In genomic region chr7:142939226-142939910, GRCh38 we compare ENCODE assay signal across 12 cellular contexts. TPM values are rescaled to one million over a fixed set of nuclear protein-coding genes. Genes with fewer than 3 reads are reported as not detected.
DNase-seq lines count a peak whose midpoint lies in the region; TF ChIP-seq lines count a peak whose summit lies in the region.
"Had no signal": no experiment of that assay in that cellular context is flagged by ENCODE, and none has a peak within 500 bp of the region (broad histone marks: within the 10 kb centered on the region; RNA-seq: fewer than 3 reads in every experiment).

Gene LLCFC1, plus strand, starts transcription at chr7:142939484. Its CDS starts 138 bp downstream, at chr7:142939622.

- TF ChIP-seq POLR2A in uterus (IDR thresholded peaks at IDR 0.05): no peak

- H3K79me2 ChIP-seq in OCI-LY3 (ENCODE audit: low read length): no peaks in the 10 kb centered on the region

- DNase-seq in AML-193 (lab: John Stamatoyannopoulos, UW): peak; percentile 1 to 21
- DNase-seq in GM13977 (ENCODE audit: low spot score): peak; percentile 51
- peak; percentile 93 for DNase-seq in iPS-NIHi7 (ENCODE audit: extremely low spot score)
- no peak for DNase-seq in UCSD-AML1 (lab: John Stamatoyannopoulos, UW; ENCODE audit: unreplicated experiment)
- DNase-seq in NCI-H146 treated with DMSO at 0.1 percent for 48 hours (lab: John Stamatoyannopoulos, UW; ENCODE audit: unreplicated experiment): no peak
- DNase-seq in uterus: no peak
- DNase-seq in NCI-H1694 (lab: John Stamatoyannopoulos, UW): no peak
- DNase-seq: hippocampal formation; NK-92 treated with Interleukin-12 subunit alpha and Interleukin-12 subunit beta, amount 100 ng/mL, for 24 hours had no signal

- H3K36me3 ChIP-seq in OCI-LY3 (replicated peaks; ENCODE audit: low read depth, low read length) (no peaks in the 10 kb centered on the region), uterus (no peaks in the 10 kb centered on the region)
- H3K36me3 ChIP-seq: cardiac muscle cell had no signal

- no peak within 1 kb of the TSS for H2AFZ ChIP-seq in OCI-LY3 (ENCODE audit: low read depth, low read length)

- H3K9me3 ChIP-seq in OCI-LY3 (ENCODE audit: insufficient read depth, low read length) (no peaks in the 10 kb centered on the region), uterus (no peaks in the 10 kb centered on the region)

- H3K4me2 ChIP-seq in OCI-LY3 (ENCODE audit: low read length): no peak within 1 kb of the TSS

- 0 out of 2 replicates have a peak, but pooled peaks cover 3% of the 10 kb centered on the region for H3K27me3 ChIP-seq in OCI-LY3 (ENCODE audit: low read depth, low read length)
- H3K27me3 ChIP-seq in uterus: no peaks in the 10 kb centered on the region
- H3K27me3 ChIP-seq: cardiac muscle cell had no signal

- H4K20me1 ChIP-seq in OCI-LY3 (ENCODE audit: insufficient read depth, low read length): no peaks in the 10 kb centered on the region

- in situ Hi-C loops in GM13977 (cut with MboI; ENCODE audit: low pct_unique_long_range_greater_than_20kb, low sequenced_read_pairs, unreplicated experiment): no loop called here

- TF ChIP-seq CTCF in GM13977 (IDR thresholded peaks at IDR 0.05; ENCODE audit: extremely low read depth, insufficient read depth, missing control alignments): peak; percentile 35
- TF ChIP-seq CTCF in OCI-LY3 (IDR thresholded peaks at IDR 0.05; ENCODE audit: low read depth, low read length): peak; percentile 59
- TF ChIP-seq CTCF in uterus (IDR thresholded peaks at IDR 0.05): no peak

- intact Hi-C loops in uterus (cut with DNase I; ENCODE audit: low total_unique reads): no loop called here

- H3K4me1 ChIP-seq in OCI-LY3 (ENCODE audit: low read length) (no peaks in the 10 kb centered on the region), uterus (no peaks in the 10 kb centered on the region)

- H3K4me3 ChIP-seq in OCI-LY3 (ENCODE audit: low read length) (no peak within 1 kb of the TSS), uterus (no peak within 1 kb of the TSS)
- H3K4me3 ChIP-seq: cardiac muscle cell had no signal

- H3K27ac ChIP-seq in OCI-LY3 (ENCODE audit: low read length): no peak within 1 kb of the TSS
- H3K27ac ChIP-seq in uterus: no peak within 1 kb of the TSS

- H3K9ac ChIP-seq in OCI-LY3 (ENCODE audit: low read length): no peak within 1 kb of the TSS

RNA-seq across cellular contexts. Expression of gene LLCFC1, which starts in this region (rescaled TPM):
- not detected for total RNA-seq in uterus
- total RNA-seq: cardiac muscle cell, osteocyte had no signal

Comparison
In these comparisons a context has a peak if more than half of its experiments do, and no peak if none do; other contexts are left out.
1. DNase-seq: peak in AML-193 (2 of 2), GM13977 (single experiment) and iPS-NIHi7 (single experiment); none in UCSD-AML1 (single experiment), NCI-H146 treated with DMSO at 0.1 percent for 48 hours (single experiment), uterus (0 of 2) and NCI-H1694 (single experiment).
2. CTCF ChIP-seq: peak in GM13977 (single experiment) and OCI-LY3 (single experiment); none in uterus (0 of 4).